ENCODE assay signal across 18 cellular contexts in genomic region chr2:172048195-172048995, GRCh38.
DNase-seq lines count a peak whose midpoint lies in the region; ATAC-seq lines count a peak whose summit lies in the region.
"Had no signal": no experiment of that assay in that cellular context is flagged by ENCODE, and none has a peak within 500 bp of the region (broad histone marks: within the 10 kb centered on the region; RNA-seq: fewer than 3 reads in every experiment).

No MANE protein-coding gene starts in this region.

- no peak for ATAC-seq in GM18868 (IDR thresholded peaks at IDR 0.05; ENCODE audit: unreplicated experiment)
- ATAC-seq: CD8-positive, alpha-beta T cell had no signal

- DNase-seq in NCI-H2227 (lab: John Stamatoyannopoulos, UW; ENCODE audit: unreplicated experiment) (peak; percentile 68), NCI-H2227 treated with DMSO at 0.1 percent for 48 hours (lab: John Stamatoyannopoulos, UW) (no peak), NCI-H69 (lab: John Stamatoyannopoulos, UW) (peak; percentile 22), inferior parietal cortex (ENCODE audit: extremely low spot score) (peak; percentile 0), LoVo (ENCODE audit: low spot score) (no peak), D341Med (ENCODE audit: low spot score) (no peak)
- DNase-seq: Calu3; CD8-positive, alpha-beta T cell; Kasumi-1; MV-4-11; NCI-H1105 treated with DMSO at 0.1 percent for 48 hours; NCI-H146; NCI-H1930; NCI-H2107; NCI-H446 treated with DMSO at 0.1 percent for 48 hours; NCI-H526; SHP77 had no signal

Comparison
In these comparisons a context has a peak if more than half of its experiments do, and no peak if none do; other contexts are left out.
1. DNase-seq: peak in NCI-H2227 (single experiment), NCI-H69 (single experiment) and inferior parietal cortex (single experiment); none in NCI-H2227 treated with DMSO at 0.1 percent for 48 hours (single experiment), LoVo (single experiment) and D341Med (single experiment).